19 cellular contexts compared by ENCODE assay signal in the genomic region with DNA sequence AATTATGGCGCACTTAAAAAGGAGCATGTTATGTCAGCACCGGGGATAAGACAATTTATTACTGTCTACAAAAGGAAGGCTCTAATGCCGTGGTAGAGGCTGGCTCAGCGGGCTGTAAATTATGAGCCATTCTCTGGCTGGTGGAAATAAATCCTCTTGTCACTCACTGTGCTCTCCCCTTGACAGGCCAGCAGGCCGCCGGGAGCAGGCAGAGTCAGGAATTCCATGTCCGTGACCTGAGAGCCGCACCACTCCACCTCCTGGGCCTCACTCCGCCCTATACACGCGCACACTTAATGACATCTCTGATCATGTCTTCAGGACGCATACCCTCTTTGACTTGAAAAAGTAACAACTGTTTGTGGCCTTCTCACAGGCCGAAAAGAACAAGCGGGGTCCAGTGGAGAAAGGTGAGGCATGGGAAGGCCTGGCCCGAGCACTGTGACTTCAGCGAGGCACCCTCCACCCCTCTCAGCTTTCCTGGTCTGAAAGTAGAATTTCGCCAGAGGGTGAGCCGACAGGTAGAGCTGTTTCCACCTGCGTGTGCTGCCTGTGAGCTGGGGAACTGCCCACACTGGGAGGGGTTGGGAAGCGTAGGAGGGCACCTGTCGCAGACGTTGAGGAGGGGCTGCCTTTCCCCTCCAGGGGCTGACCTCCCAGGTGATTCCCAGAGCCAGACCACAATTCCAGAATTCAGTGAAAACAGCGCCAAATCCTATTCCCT. TPM values are rescaled to one million over a fixed set of nuclear protein-coding genes. Genes with fewer than 3 reads are reported as not detected.
DNase-seq lines count a peak whose midpoint lies in the region; ATAC-seq and TF ChIP-seq lines count a peak whose summit lies in the region.
"Had no signal": no experiment of that assay in that cellular context is flagged by ENCODE, and none has a peak within 500 bp of the region (broad histone marks: within the 10 kb centered on the region; RNA-seq: fewer than 3 reads in every experiment).

No MANE protein-coding gene starts in this region.

- H4K20me1 ChIP-seq in HCT116 (ENCODE audit: insufficient read depth): no peaks in the 10 kb centered on the region

- no peak overlapping the region for H3K4me3 ChIP-seq in HCT116 (replicated peaks in 1 of 2; ENCODE audit: low read depth in 1 of 2, low read length in 2 of 2)
- H3K4me3 ChIP-seq in skeletal muscle tissue (ENCODE audit: low read length in 3 of 3): no peak overlapping the region
- H3K4me3 ChIP-seq: GM12878, left lung, ovary had no signal

- no peaks in the 10 kb centered on the region for H3K36me3 ChIP-seq in HCT116 (ENCODE audit: control insufficient read depth in 1 of 2, insufficient read depth in 2 of 2, low read length in 2 of 2)
- H3K36me3 ChIP-seq in skeletal muscle tissue (ENCODE audit: control insufficient read depth in 3 of 3, insufficient read depth in 3 of 3, low read length in 3 of 3): no peaks in the 10 kb centered on the region
- H3K36me3 ChIP-seq: left lung, ovary, spleen had no signal

- H3K4me3 Mint-ChIP-seq in mesothelial cell of epicardium: no peak overlapping the region
- H3K4me3 Mint-ChIP-seq: type B pancreatic cell had no signal

- H3K27ac Mint-ChIP-seq in mesothelial cell of epicardium: no peak overlapping the region
- H3K27ac Mint-ChIP-seq: CD4-positive, CD25-positive, alpha-beta regulatory T cell; naive thymus-derived CD8-positive, alpha-beta T cell; type B pancreatic cell had no signal

- no peaks in the 10 kb centered on the region for H3K9me2 ChIP-seq in HCT116 (ENCODE audit: insufficient read depth)

- CTCF ChIA-PET in HCT116 (lab: Charles Lee): interaction anchor here (0.7 to 1.4 kb wide), 4 partner anchors 8 to 214 kb away, joined by 3 to 6 read pairs (median 4); no protein-coding TSS in a partner anchor

- H3K9ac ChIP-seq in HCT116 (ENCODE audit: low read length) (no peak overlapping the region), skeletal muscle tissue (ENCODE audit: low read depth in 1 of 3, low read length in 3 of 3) (peak overlapping the region in 2 of 3 donors; percentile 17 to 72)

- H2AFZ ChIP-seq in HCT116 (ENCODE audit: low read depth, low read length, poor library complexity, severe bottlenecking): peak overlapping the region; percentile 94

- no peak for TF ChIP-seq POLR2A in HCT116 (IDR thresholded peaks at IDR 0.05; ENCODE audit: borderline replicate concordance, extremely low read depth, insufficient read depth, insufficient read length)

- H3K79me2 ChIP-seq in HCT116 (ENCODE audit: insufficient read depth, low read length): no peaks in the 10 kb centered on the region

- POLR2A ChIA-PET in HCT116 (lab: Charles Lee): no interaction called here

- no peak for TF ChIP-seq RAD21 in HCT116 (IDR thresholded peaks at IDR 0.05; ENCODE audit: low read depth)

- H3K4me2 ChIP-seq in HCT116 (ENCODE audit: low read length): peak overlapping the region; percentile 76

- H3K9me3 ChIP-seq in HCT116 (ENCODE audit: control insufficient read depth in 1 of 2, insufficient read depth in 1 of 2, low read depth in 1 of 2, low read length in 2 of 2) (no peaks in the 10 kb centered on the region), skeletal muscle tissue (ENCODE audit: control insufficient read depth in 3 of 3, low read length in 3 of 3) (no peaks in the 10 kb centered on the region)
- H3K9me3 ChIP-seq: left lung, ovary, spleen had no signal

- H3K4me1 Mint-ChIP-seq in mesothelial cell of epicardium: peaks cover 18% of the 10 kb centered on the region

- no TSS peak for BruUV-seq in HCT116 (replicated peaks; lab: Mats Ljungman, UMichigan)

- intact Hi-C loops in HCT116 (cut with micrococcal nuclease): loop anchor here (5.0 kb wide), 1 partner anchor 140 kb away; no protein-coding TSS in a partner anchor

- H3K27me3 ChIP-seq in HCT116 (ENCODE audit: insufficient read depth, low read length): no peaks in the 10 kb centered on the region
- H3K27me3 ChIP-seq in skeletal muscle tissue (ENCODE audit: control insufficient read depth in 3 of 3, insufficient read depth in 3 of 3, low read length in 3 of 3): no peaks in the 10 kb centered on the region
- H3K27me3 ChIP-seq: ovary had no signal

- in situ Hi-C loops in GM13976 (cut with MboI; ENCODE audit: low sequenced_read_pairs, unreplicated experiment): no loop called here

- H3K27me3 Mint-ChIP-seq in mesothelial cell of epicardium (ENCODE audit: low read depth): peaks cover 49% of the 10 kb centered on the region

- TF ChIP-seq CTCF in GM13976 (IDR thresholded peaks at IDR 0.05; ENCODE audit: borderline replicate concordance, control extremely low read depth, extremely low read depth, insufficient read depth, missing control alignments) (no peak), HCT116 (IDR thresholded peaks at IDR 0.05 in 2 of 3, conservative IDR thresholded peaks at IDR 0.05 in 1 of 3; ENCODE audit: borderline replicate concordance in 1 of 3, insufficient read depth in 1 of 3, low read depth in 2 of 3, low read length in 2 of 3) (no peak), mesothelial cell of epicardium (IDR thresholded peaks at IDR 0.05; ENCODE audit: unreplicated experiment) (no peak)

- ATAC-seq in HCT116 (no peak), GM18519 (IDR thresholded peaks at IDR 0.05; ENCODE audit: low FRiP score, unreplicated experiment) (no peak)

- RAD21 ChIA-PET in HCT116 (lab: Charles Lee; ENCODE audit: low non-redundant PET in 1 of 2, low total read pairs in 2 of 2, uncharacterized antibody in 2 of 2, unreplicated experiment in 2 of 2): no interaction called here

- H3K4me1 ChIP-seq in HCT116 (ENCODE audit: control insufficient read depth in 1 of 2, insufficient read depth in 2 of 2, low read length in 2 of 2) (peaks cover 0 to 12% of the 10 kb centered on the region in 2 experiments; a peak in 3 of 4 replicates), skeletal muscle tissue (ENCODE audit: control insufficient read depth in 3 of 3, insufficient read depth in 3 of 3, low read length in 3 of 3) (peaks cover 27 to 47% (median 33%) of the 10 kb centered on the region in 3 donors)
- H3K4me1 ChIP-seq: left lung had no signal

- DNase-seq in GM13976 (ENCODE audit: low spot score): peak; percentile 10
- no peak for DNase-seq in HCT116 (ENCODE audit: low read depth, low spot score)
- peak; percentile 53 for DNase-seq in left kidney (ENCODE audit: low read depth, low spot score)
- no peak for DNase-seq in SKM-1 (lab: John Stamatoyannopoulos, UW; ENCODE audit: unreplicated experiment)
- DNase-seq in mesothelial cell of epicardium (ENCODE audit: low spot score in 2 of 2, unreplicated experiment in 2 of 2): no peak
- DNase-seq: left lung, NCI-H1105 treated with DMSO at 0.1 percent for 48 hours, NCI-H2029 treated with DMSO at 0.1 percent for 48 hours, NCI-H2227 treated with DMSO at 0.1 percent for 48 hours had no signal

- H3K9me3 Mint-ChIP-seq in mesothelial cell of epicardium: no peaks in the 10 kb centered on the region
- H3K9me3 Mint-ChIP-seq: naive thymus-derived CD8-positive, alpha-beta T cell; type B pancreatic cell had no signal

- no peak overlapping the region for H3K27ac ChIP-seq in HCT116 (ENCODE audit: low read depth, low read length)
- H3K27ac ChIP-seq in skeletal muscle tissue (ENCODE audit: low read depth, low read length): no peak overlapping the region
- H3K27ac ChIP-seq: left lung, ovary, RWPE1 had no signal

- no peaks in the 10 kb centered on the region for H3K36me3 Mint-ChIP-seq in mesothelial cell of epicardium
- H3K36me3 Mint-ChIP-seq: CD4-positive, CD25-positive, alpha-beta regulatory T cell; naive thymus-derived CD8-positive, alpha-beta T cell; type B pancreatic cell had no signal

TF ChIP-seq in HCT116, 20 proteins besides CTCF, POLR2A, EP300 and RAD21:
- TF ChIP-seq, protein P1, sequence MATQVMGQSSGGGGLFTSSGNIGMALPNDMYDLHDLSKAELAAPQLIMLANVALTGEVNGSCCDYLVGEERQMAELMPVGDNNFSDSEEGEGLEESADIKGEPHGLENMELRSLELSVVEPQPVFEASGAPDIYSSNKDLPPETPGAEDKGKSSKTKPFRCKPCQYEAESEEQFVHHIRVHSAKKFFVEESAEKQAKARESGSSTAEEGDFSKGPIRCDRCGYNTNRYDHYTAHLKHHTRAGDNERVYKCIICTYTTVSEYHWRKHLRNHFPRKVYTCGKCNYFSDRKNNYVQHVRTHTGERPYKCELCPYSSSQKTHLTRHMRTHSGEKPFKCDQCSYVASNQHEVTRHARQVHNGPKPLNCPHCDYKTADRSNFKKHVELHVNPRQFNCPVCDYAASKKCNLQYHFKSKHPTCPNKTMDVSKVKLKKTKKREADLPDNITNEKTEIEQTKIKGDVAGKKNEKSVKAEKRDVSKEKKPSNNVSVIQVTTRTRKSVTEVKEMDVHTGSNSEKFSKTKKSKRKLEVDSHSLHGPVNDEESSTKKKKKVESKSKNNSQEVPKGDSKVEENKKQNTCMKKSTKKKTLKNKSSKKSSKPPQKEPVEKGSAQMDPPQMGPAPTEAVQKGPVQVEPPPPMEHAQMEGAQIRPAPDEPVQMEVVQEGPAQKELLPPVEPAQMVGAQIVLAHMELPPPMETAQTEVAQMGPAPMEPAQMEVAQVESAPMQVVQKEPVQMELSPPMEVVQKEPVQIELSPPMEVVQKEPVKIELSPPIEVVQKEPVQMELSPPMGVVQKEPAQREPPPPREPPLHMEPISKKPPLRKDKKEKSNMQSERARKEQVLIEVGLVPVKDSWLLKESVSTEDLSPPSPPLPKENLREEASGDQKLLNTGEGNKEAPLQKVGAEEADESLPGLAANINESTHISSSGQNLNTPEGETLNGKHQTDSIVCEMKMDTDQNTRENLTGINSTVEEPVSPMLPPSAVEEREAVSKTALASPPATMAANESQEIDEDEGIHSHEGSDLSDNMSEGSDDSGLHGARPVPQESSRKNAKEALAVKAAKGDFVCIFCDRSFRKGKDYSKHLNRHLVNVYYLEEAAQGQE (IDR thresholded peaks at IDR 0.05; ENCODE audit: low read depth): no peak
- no peak for TF ChIP-seq ZNF274 (IDR thresholded peaks at IDR 0.05; ENCODE audit: low read depth, low read length)
- TF ChIP-seq, protein P2, sequence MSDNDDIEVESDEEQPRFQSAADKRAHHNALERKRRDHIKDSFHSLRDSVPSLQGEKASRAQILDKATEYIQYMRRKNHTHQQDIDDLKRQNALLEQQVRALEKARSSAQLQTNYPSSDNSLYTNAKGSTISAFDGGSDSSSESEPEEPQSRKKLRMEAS (IDR thresholded peaks at IDR 0.05): no peak
- no peak for TF ChIP-seq ELF1 (IDR thresholded peaks at IDR 0.05; ENCODE audit: borderline replicate concordance, low read depth)
- TF ChIP-seq SIN3A (IDR thresholded peaks at IDR 0.05; ENCODE audit: low read depth): no peak
- TF ChIP-seq EZH2phosphoT487 (IDR thresholded peaks at IDR 0.05; ENCODE audit: borderline replicate concordance): no peak
- TF ChIP-seq EGR1 (IDR thresholded peaks at IDR 0.05; ENCODE audit: low read depth): no peak

RNA-seq across cellular contexts. Expression of a gene that starts 13.2 kb away (rescaled TPM):
- total RNA-seq in HCT116 (2021; ENCODE audit: unreplicated experiment) (13.5 TPM), skeletal muscle tissue (11.5 TPM), mesothelial cell of epicardium (3.7 to 4.5 TPM (median 3.7 TPM) in 3 replicates)
- 17.4 and 19.5 TPM in 2 replicates for polyA plus RNA-seq in HCT116 (2012)
- total RNA-seq: H4 had no signal

Comparison
In these comparisons a context has a peak if more than half of its experiments do, and no peak if none do; other contexts are left out.
1. DNase-seq: peak in GM13976 (single experiment) and left kidney (single experiment); none in HCT116 (single experiment), SKM-1 (single experiment) and mesothelial cell of epicardium (0 of 2).